In genomic region chr15:25690673-25691543, GRCh38 we compare ENCODE assay signal across 12 cellular contexts.
DNase-seq lines count a peak whose midpoint lies in the region; ATAC-seq and TF ChIP-seq lines count a peak whose summit lies in the region.
"Had no signal": no experiment of that assay in that cellular context is flagged by ENCODE, and none has a peak within 500 bp of the region (broad histone marks: within the 10 kb centered on the region; RNA-seq: fewer than 3 reads in every experiment).

No MANE protein-coding gene starts in this region.

- H3F3A ChIP-seq in PC-3 (ENCODE audit: low read length, unreplicated experiment): no peaks in the 10 kb centered on the region

- DNase-seq in Caco-2 (peak; percentile 35 to 37), PC-3 (peak; percentile 75), fibroblast of lung (ENCODE audit: low read depth in 2 of 2) (peak; percentile 55 to 88), renal cortical epithelial cell (ENCODE audit: low read depth) (peak; percentile 71), G401 (ENCODE audit: low spot score) (no peak), NCI-H2196 treated with DMSO at 0.1 percent for 48 hours (lab: John Stamatoyannopoulos, UW; ENCODE audit: unreplicated experiment) (no peak), DMS114 treated with DMSO at 0.1 percent for 48 hours (lab: John Stamatoyannopoulos, UW; ENCODE audit: unreplicated experiment) (no peak)
- no peak for DNase-seq in activated T-cell treated with anti-CD3 and anti-CD28 coated beads, Interleukin-2, amount 50 U/mL, for 4 hours
- DNase-seq: effector memory CD4-positive, alpha-beta T cell; PC-9 had no signal

- CTCF ChIA-PET in Caco-2 (lab: Charles Lee) (interaction anchor here (0.8 to 1.8 kb wide), 3 partner anchors 182 to 243 kb away, joined by 3 to 25 read pairs (median 5); no protein-coding TSS in a partner anchor), PC-3 (lab: Charles Lee) (no interaction called here)

- H3K36me3 ChIP-seq in Caco-2 (ENCODE audit: control insufficient read depth, insufficient read depth, low read length) (no peaks in the 10 kb centered on the region), PC-3 (ENCODE audit: low read depth, low read length) (no peaks in the 10 kb centered on the region), fibroblast of lung (ENCODE audit: control insufficient read depth, insufficient read depth, low read length) (peaks cover 10% of the 10 kb centered on the region)

- H3K9me3 ChIP-seq in Caco-2 (no peaks in the 10 kb centered on the region), PC-3 (ENCODE audit: low read length) (no peaks in the 10 kb centered on the region), fibroblast of lung (ENCODE audit: control insufficient read depth, insufficient read depth, low read depth, low read length) (no peaks in the 10 kb centered on the region)

- H3K4me1 ChIP-seq in Caco-2 (no peaks in the 10 kb centered on the region; the same call in 1 of the 2 replicates), PC-3 (ENCODE audit: insufficient read depth, low read length) (0 out of 2 replicates have a peak, but pooled peaks cover 6% of the 10 kb centered on the region), fibroblast of lung (ENCODE audit: control insufficient read depth, extremely low read depth, insufficient read depth, low read length) (peaks cover 8% of the 10 kb centered on the region)

- H3K27ac Mint-ChIP-seq in Caco-2 (ENCODE audit: unreplicated experiment): no peak overlapping the region
- H3K27ac Mint-ChIP-seq: T-helper 2 cell treated with Interferon-gamma antibody and Interleukin-4, amounts not matched to agents 5 μg/mL and 100 μg/mL, for 36 hours had no signal

- ATAC-seq in PC-3: peak; percentile 38
- ATAC-seq in activated T-cell treated with anti-CD3 and anti-CD28 coated beads, Interleukin-2, amount 50 U/mL, for 4 hours: no peak
- ATAC-seq: activated naive CD4-positive, alpha-beta T cell treated with anti-CD3 and anti-CD28 coated beads, Interleukin-2, amount 50 U/mL, for 72 hours had no signal

- no peak overlapping the region for H3K4me3 Mint-ChIP-seq in Caco-2 (ENCODE audit: unreplicated experiment)
- H3K4me3 Mint-ChIP-seq in activated T-cell treated with anti-CD3 and anti-CD28 coated beads, Interleukin-2, amount 50 U/mL, for 4 hours: no peak overlapping the region
- H3K4me3 Mint-ChIP-seq: T-helper 2 cell treated with Interferon-gamma antibody and Interleukin-4, amounts not matched to agents 5 μg/mL and 100 μg/mL, for 36 hours had no signal

- peaks cover 6% of the 10 kb centered on the region for H3K36me3 Mint-ChIP-seq in Caco-2 (ENCODE audit: insufficient read depth, unreplicated experiment)
- H3K36me3 Mint-ChIP-seq in activated T-cell treated with anti-CD3 and anti-CD28 coated beads, Interleukin-2, amount 50 U/mL, for 4 hours (ENCODE audit: insufficient read depth): peaks cover 22% of the 10 kb centered on the region

- no peaks in the 10 kb centered on the region for H3K9me2 ChIP-seq in PC-3 (replicated peaks; ENCODE audit: low read length)

- H3K4me2 ChIP-seq in PC-3 (ENCODE audit: low read length) (peak overlapping the region; percentile 43; the same call in 1 of the 2 replicates), fibroblast of lung (ENCODE audit: extremely low read depth, insufficient read depth, low read length) (peak overlapping the region; percentile 42)
- H3K4me2 ChIP-seq: PC-9 had no signal

- H3K9me3 Mint-ChIP-seq in Caco-2 (ENCODE audit: unreplicated experiment): no peaks in the 10 kb centered on the region
- H3K9me3 Mint-ChIP-seq in activated T-cell treated with anti-CD3 and anti-CD28 coated beads, Interleukin-2, amount 50 U/mL, for 4 hours: no peaks in the 10 kb centered on the region
- H3K9me3 Mint-ChIP-seq: activated naive CD4-positive, alpha-beta T cell treated with anti-CD3 and anti-CD28 coated beads, Interleukin-2, amount 50 U/mL, for 72 hours; T-helper 2 cell treated with Interferon-gamma antibody and Interleukin-4, amounts not matched to agents 5 μg/mL and 100 μg/mL, for 36 hours had no signal

- H3K4me3 ChIP-seq in Caco-2 (ENCODE audit: low read depth, low read length): no peak overlapping the region
- H3K4me3 ChIP-seq in PC-3 (ENCODE audit: low read length): no peak overlapping the region
- no peak overlapping the region for H3K4me3 ChIP-seq in fibroblast of lung (replicated peaks in 1 of 4; ENCODE audit: control extremely low read depth in 1 of 4, insufficient read depth in 1 of 4, low read depth in 3 of 4, low read length in 4 of 4)
- H3K4me3 ChIP-seq: PC-9 had no signal

- H2AFZ ChIP-seq in PC-3 (ENCODE audit: low read length): 0 out of 2 replicates have a peak overlapping the region, but pooled peaks have one; percentile 21
- no peak overlapping the region for H2AFZ ChIP-seq in fibroblast of lung (ENCODE audit: low read length)
- H2AFZ ChIP-seq: PC-9 had no signal

- H3K4me1 Mint-ChIP-seq in Caco-2 (ENCODE audit: low read depth, unreplicated experiment): peaks cover 12% of the 10 kb centered on the region
- H3K4me1 Mint-ChIP-seq in activated T-cell treated with anti-CD3 and anti-CD28 coated beads, Interleukin-2, amount 50 U/mL, for 4 hours (ENCODE audit: low read depth): no peaks in the 10 kb centered on the region

- H4K20me1 ChIP-seq in PC-3 (ENCODE audit: low read length) (no peaks in the 10 kb centered on the region), fibroblast of lung (ENCODE audit: control insufficient read depth, extremely low read depth, insufficient read depth, low read length) (no peaks in the 10 kb centered on the region)

- in situ Hi-C loops in G401 (cut with HindIII; ENCODE audit: low sequenced_read_pairs): no loop called here

- intact Hi-C loops in Caco-2 (cut with micrococcal nuclease; ENCODE audit: unreplicated experiment) (loop anchor here (5.0 kb wide), 3 partner anchors 49 to 241 kb away; no protein-coding TSS in a partner anchor), PC-3 (cut with micrococcal nuclease) (no loop called here)

- POLR2A ChIA-PET in Caco-2 (lab: Charles Lee): no interaction called here
- POLR2A ChIA-PET in PC-3 (lab: Charles Lee; ENCODE audit: unreplicated experiment): no interaction called here

- TF ChIP-seq CTCF in Caco-2 (IDR thresholded peaks at IDR 0.05; ENCODE audit: insufficient read depth in 1 of 2, low read depth in 1 of 2, low read length in 1 of 2, severe bottlenecking in 1 of 2, unreplicated experiment in 1 of 2) (no peak), PC-3 (conservative IDR thresholded peaks at IDR 0.05; ENCODE audit: low read depth, low read length) (no peak), fibroblast of lung (conservative IDR thresholded peaks at IDR 0.05 in 1 of 2, IDR thresholded peaks at IDR 0.05 in 1 of 2; ENCODE audit: low read depth in 1 of 2, low read length in 2 of 2) (no peak)

- no peaks in the 10 kb centered on the region for H3K27me3 ChIP-seq in Caco-2 (replicated peaks; ENCODE audit: control insufficient read depth, insufficient read depth, low read length)
- no peaks in the 10 kb centered on the region for H3K27me3 ChIP-seq in PC-3 (ENCODE audit: low read length)
- H3K27me3 ChIP-seq in fibroblast of lung (ENCODE audit: control insufficient read depth, insufficient read depth, low read length): no peaks in the 10 kb centered on the region

- H3K27ac ChIP-seq in PC-3 (ENCODE audit: low read length) (no peak overlapping the region), fibroblast of lung (ENCODE audit: insufficient read depth, low read length) (no peak overlapping the region)
- H3K27ac ChIP-seq: PC-9 had no signal

- H3K9ac ChIP-seq in PC-3 (ENCODE audit: low read length) (no peak overlapping the region), fibroblast of lung (ENCODE audit: insufficient read depth, low read length) (no peak overlapping the region)

- no TSS peak for BruUV-seq in Caco-2 (replicated peaks; lab: Mats Ljungman, UMichigan)
- no TSS peak for BruUV-seq in PC-3 (replicated peaks; lab: Mats Ljungman, UMichigan)

- H3K79me2 ChIP-seq in PC-3 (ENCODE audit: low read length) (no peaks in the 10 kb centered on the region), fibroblast of lung (ENCODE audit: control insufficient read depth, insufficient read depth, low read length) (no peaks in the 10 kb centered on the region)

- H3K27me3 Mint-ChIP-seq in Caco-2 (ENCODE audit: insufficient read depth, unreplicated experiment): peaks cover under 1% of the 10 kb centered on the region
- H3K27me3 Mint-ChIP-seq in activated T-cell treated with anti-CD3 and anti-CD28 coated beads, Interleukin-2, amount 50 U/mL, for 4 hours (ENCODE audit: low read depth): no peaks in the 10 kb centered on the region

Comparison
In these comparisons a context has a peak if more than half of its experiments do, and no peak if none do; other contexts are left out.
1. DNase-seq: peak in Caco-2 (2 of 2), PC-3 (single experiment), fibroblast of lung (2 of 2) and renal cortical epithelial cell (single experiment); none in G401 (single experiment), NCI-H2196 treated with DMSO at 0.1 percent for 48 hours (single experiment), activated T-cell treated with anti-CD3 and anti-CD28 coated beads, Interleukin-2, amount 50 U/mL, for 4 hours (single experiment) and DMS114 treated with DMSO at 0.1 percent for 48 hours (single experiment).